Comparison of ENCODE assay signal across 11 cellular contexts in the genomic region with DNA sequence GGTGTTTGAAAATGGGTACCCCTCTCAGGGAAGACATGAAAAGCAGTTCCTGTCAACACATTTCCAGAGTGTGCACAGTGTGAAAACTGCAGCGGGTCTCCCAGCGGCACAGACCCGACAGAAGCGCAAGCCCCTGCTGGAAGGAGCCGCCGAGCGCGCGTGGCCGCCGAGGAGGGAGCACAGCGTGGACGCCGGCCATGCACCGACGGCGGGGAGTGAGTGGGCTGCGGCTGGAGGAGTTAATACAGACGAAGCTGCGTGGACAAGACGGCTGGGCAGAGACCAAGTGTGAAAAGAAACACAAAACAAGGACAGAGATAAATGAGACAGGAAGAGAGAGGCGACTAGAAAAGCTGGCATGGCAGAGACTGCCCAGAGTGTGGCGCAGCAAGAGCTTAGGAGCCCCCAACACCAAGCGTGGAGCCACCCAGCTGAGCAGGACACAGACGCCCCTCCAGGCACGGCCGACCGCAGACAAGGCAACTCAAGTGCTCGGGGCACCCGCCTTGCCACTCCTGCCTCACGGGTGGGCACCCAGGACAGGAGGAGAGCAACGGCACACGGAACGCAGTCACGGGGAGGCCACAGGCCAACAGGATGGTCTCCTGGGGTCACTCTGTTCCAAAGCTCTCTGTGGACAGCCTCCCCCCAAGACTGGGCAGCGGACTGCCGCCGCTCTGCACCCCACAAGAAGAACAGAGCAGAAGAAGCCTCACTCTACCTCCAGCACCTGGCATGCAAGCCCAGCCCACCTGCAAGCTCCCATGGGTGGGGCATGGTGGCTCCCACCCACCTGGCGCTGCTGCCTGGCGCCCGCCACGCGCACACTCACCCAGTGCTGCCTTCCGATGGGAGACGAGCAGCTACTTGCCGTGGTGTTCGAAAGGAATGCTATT. TPM values are rescaled to one million over a fixed set of nuclear protein-coding genes. Genes with fewer than 3 reads are reported as not detected.
A peak's percentile ranks its signal among the peaks of the same experiment; 100 is the strongest.
DNase-seq lines count a peak whose midpoint lies in the region; ATAC-seq, FAIRE-seq and TF ChIP-seq lines count a peak whose summit lies in the region.
"Had no signal": no experiment of that assay in that cellular context is flagged by ENCODE, and none has a peak within 500 bp of the region (broad histone marks: within the 10 kb centered on the region; RNA-seq: fewer than 3 reads in every experiment).

No MANE protein-coding gene starts in this region.

- H3K4me3 Mint-ChIP-seq in activated naive CD8-positive, alpha-beta T cell, result no peak overlapping the region
- H3K4me3 Mint-ChIP-seq in activated naive CD8-positive, alpha-beta T cell treated with anti-CD3 and anti-CD28 coated beads for 36 hours, result no peak overlapping the region
- no peak overlapping the region for H3K4me3 Mint-ChIP-seq in activated CD8-positive, alpha-beta T cell treated with anti-CD3 and anti-CD28 coated beads for 36 hours

- no peak for ATAC-seq in activated CD8-positive, alpha-beta T cell treated with anti-CD3 and anti-CD28 coated beads for 36 hours
- ATAC-seq in GM19467 (IDR thresholded peaks at IDR 0.05; ENCODE audit: unreplicated experiment), result no peak

- no peak for TF ChIP-seq EP300 in transverse colon (IDR thresholded peaks at IDR 0.05; ENCODE audit: low read depth)

- H3K79me2 ChIP-seq in keratinocyte (ENCODE audit: control insufficient read depth, insufficient read depth, low read length) (peaks cover 44% of the 10 kb centered on the region), Karpas-422 (ENCODE audit: low read length) (no peaks in the 10 kb centered on the region)

- peaks cover 6% of the 10 kb centered on the region for H3K9me1 ChIP-seq in keratinocyte (ENCODE audit: control insufficient read depth, extremely low read depth, insufficient read depth, low read length)

- H3K9me2 ChIP-seq in Karpas-422 (replicated peaks; ENCODE audit: insufficient read depth, low read length), result no peaks in the 10 kb centered on the region

- H3K9ac ChIP-seq in keratinocyte (ENCODE audit: control insufficient read depth, extremely low read depth, insufficient read depth, low read length), result peak overlapping the region; percentile 77
- no peak overlapping the region for H3K9ac ChIP-seq in Karpas-422 (ENCODE audit: low read length)

- H3K4me2 ChIP-seq in keratinocyte (ENCODE audit: control insufficient read depth, extremely low read depth, insufficient read depth, low read depth, low read length) (peak overlapping the region; percentile 50), Karpas-422 (ENCODE audit: low read depth, low read length, poor library complexity, severe bottlenecking) (no peak overlapping the region)

- H3K36me3 ChIP-seq in keratinocyte (ENCODE audit: control insufficient read depth in 2 of 2, extremely low read depth in 1 of 2, insufficient read depth in 2 of 2, low read length in 2 of 2) (peaks cover 48 to 72% of the 10 kb centered on the region in 2 experiments), transverse colon (peaks cover 0 to 45% (median 30%) of the 10 kb centered on the region in 4 donors), Karpas-422 (ENCODE audit: insufficient read depth, low read length) (peaks cover 15% of the 10 kb centered on the region; the same call in 1 of the 2 replicates)

- peak overlapping the region; percentile 28 for H3K27ac Mint-ChIP-seq in activated naive CD8-positive, alpha-beta T cell
- H3K27ac Mint-ChIP-seq in activated naive CD8-positive, alpha-beta T cell treated with anti-CD3 and anti-CD28 coated beads for 36 hours, result no peak overlapping the region
- peak overlapping the region; percentile 74 for H3K27ac Mint-ChIP-seq in activated CD8-positive, alpha-beta T cell treated with anti-CD3 and anti-CD28 coated beads for 36 hours

- no peak overlapping the region for H2AFZ ChIP-seq in keratinocyte (ENCODE audit: control insufficient read depth, low read length)
- H2AFZ ChIP-seq in Karpas-422 (ENCODE audit: low read length), result no peak overlapping the region

- H3K4me3 ChIP-seq in keratinocyte (ENCODE audit: control insufficient read depth in 2 of 3, extremely low read depth in 1 of 3, insufficient read depth in 2 of 3, low read depth in 1 of 3, low read length in 3 of 3) (peak overlapping the region in 1 of 3 experiments; percentile 41), transverse colon (no peak overlapping the region), Karpas-422 (ENCODE audit: low read length) (no peak overlapping the region)

- H3K9me3 Mint-ChIP-seq in activated naive CD8-positive, alpha-beta T cell (ENCODE audit: low read depth), result no peaks in the 10 kb centered on the region
- H3K9me3 Mint-ChIP-seq in activated naive CD8-positive, alpha-beta T cell treated with anti-CD3 and anti-CD28 coated beads for 36 hours, result no peaks in the 10 kb centered on the region
- no peaks in the 10 kb centered on the region for H3K9me3 Mint-ChIP-seq in activated CD8-positive, alpha-beta T cell treated with anti-CD3 and anti-CD28 coated beads for 36 hours

- H3K9me3 ChIP-seq in keratinocyte (ENCODE audit: control insufficient read depth, low read depth, low read length), result no peaks in the 10 kb centered on the region
- H3K9me3 ChIP-seq in transverse colon, result no peaks in the 10 kb centered on the region
- H3K9me3 ChIP-seq in Karpas-422 (ENCODE audit: low read length), result no peaks in the 10 kb centered on the region

- peaks cover 48% of the 10 kb centered on the region for H3K4me1 ChIP-seq in keratinocyte (ENCODE audit: control insufficient read depth, extremely low read depth, insufficient read depth, low read length)
- H3K4me1 ChIP-seq in transverse colon, result peaks cover 42 to 68% (median 50%) of the 10 kb centered on the region in 4 donors
- H3K4me1 ChIP-seq in Karpas-422 (ENCODE audit: low read length), result no peaks in the 10 kb centered on the region

- peak overlapping the region; percentile 92 for H3K27ac ChIP-seq in keratinocyte (ENCODE audit: control insufficient read depth, insufficient read depth, low read length)
- H3K27ac ChIP-seq in transverse colon, result peak overlapping the region in 3 of 4 donors; percentile 69 to 85 (median 79)
- no peak overlapping the region for H3K27ac ChIP-seq in Karpas-422 (ENCODE audit: low read length)
- H3K27ac ChIP-seq: WERI-Rb-1 had no signal

- no peak for TF ChIP-seq POLR2A in transverse colon (IDR thresholded peaks at IDR 0.05)

- in situ Hi-C loops in transverse colon (cut with MboI; ENCODE audit: low pct_ligation_motif_present in 1 of 4, low pct_unique_long_range_greater_than_20kb in 1 of 4, low sequenced_read_pairs in 3 of 4), result no loop called here

- no peaks in the 10 kb centered on the region for H3K27me3 ChIP-seq in keratinocyte (ENCODE audit: control insufficient read depth, extremely low read depth, insufficient read depth, low read length)
- no peaks in the 10 kb centered on the region for H3K27me3 ChIP-seq in transverse colon
- H3K27me3 ChIP-seq in Karpas-422 (ENCODE audit: low read length), result no peaks in the 10 kb centered on the region

- dilution Hi-C loops in keratinocyte (cut with MboI; ENCODE audit: extremely low pct_ligation_motif_present, low sequenced_read_pairs), result no loop called here

- TF ChIP-seq CTCF in activated CD8-positive, alpha-beta T cell treated with anti-CD3 and anti-CD28 coated beads for 36 hours (IDR thresholded peaks at IDR 0.05), result no peak
- TF ChIP-seq CTCF in keratinocyte (optimal IDR thresholded peaks at IDR 0.05 in 1 of 3, IDR thresholded peaks at IDR 0.05 in 1 of 3, conservative IDR thresholded peaks at IDR 0.05 in 1 of 3; ENCODE audit: extremely low read depth in 1 of 3, insufficient read depth in 2 of 3, low read length in 3 of 3) (no peak), transverse colon (IDR thresholded peaks at IDR 0.05) (no peak)

- DNase-seq in activated naive CD8-positive, alpha-beta T cell treated with anti-CD3 and anti-CD28 coated beads for 36 hours, result no peak
- DNase-seq in activated CD8-positive, alpha-beta T cell treated with anti-CD3 and anti-CD28 coated beads for 36 hours, result no peak
- DNase-seq in keratinocyte (ENCODE audit: low read depth, low spot score) (no peak), transverse colon (no peak), Karpas-422 (no peak), mucosa of gallbladder (ENCODE audit: low spot score) (no peak)
- DNase-seq: activated effector memory CD4-positive, alpha-beta T cell treated with Interleukin-2 at 50 U/mL for 16 hours; Kasumi-1; WERI-Rb-1 had no signal

- CTCF ChIA-PET in activated CD8-positive, alpha-beta T cell treated with anti-CD3 and anti-CD28 coated beads for 36 hours (lab: Charles Lee), result interaction anchor here (1.7 kb wide), 1 partner anchor 10 kb away, joined by 6 read pairs; no protein-coding TSS in a partner anchor

- peaks cover 3% of the 10 kb centered on the region for H3K36me3 Mint-ChIP-seq in activated naive CD8-positive, alpha-beta T cell
- peaks cover 19% of the 10 kb centered on the region for H3K36me3 Mint-ChIP-seq in activated naive CD8-positive, alpha-beta T cell treated with anti-CD3 and anti-CD28 coated beads for 36 hours
- H3K36me3 Mint-ChIP-seq in activated CD8-positive, alpha-beta T cell treated with anti-CD3 and anti-CD28 coated beads for 36 hours (ENCODE audit: low read depth), result peaks cover 56% of the 10 kb centered on the region

- POLR2A ChIA-PET in activated CD8-positive, alpha-beta T cell treated with anti-CD3 and anti-CD28 coated beads for 36 hours (lab: Charles Lee), result interaction anchor here (0.7 to 1.6 kb wide), 5 partner anchors 8 to 193 kb away, joined by 3 to 4 read pairs (median 3); no protein-coding TSS in a partner anchor

- no peaks in the 10 kb centered on the region for H3K27me3 Mint-ChIP-seq in activated naive CD8-positive, alpha-beta T cell
- no peaks in the 10 kb centered on the region for H3K27me3 Mint-ChIP-seq in activated naive CD8-positive, alpha-beta T cell treated with anti-CD3 and anti-CD28 coated beads for 36 hours
- no peaks in the 10 kb centered on the region for H3K27me3 Mint-ChIP-seq in activated CD8-positive, alpha-beta T cell treated with anti-CD3 and anti-CD28 coated beads for 36 hours

- H3K4me1 Mint-ChIP-seq in activated naive CD8-positive, alpha-beta T cell (ENCODE audit: low read depth), result peaks cover 33% of the 10 kb centered on the region
- peaks cover 32% of the 10 kb centered on the region for H3K4me1 Mint-ChIP-seq in activated naive CD8-positive, alpha-beta T cell treated with anti-CD3 and anti-CD28 coated beads for 36 hours
- peaks cover 36% of the 10 kb centered on the region for H3K4me1 Mint-ChIP-seq in activated CD8-positive, alpha-beta T cell treated with anti-CD3 and anti-CD28 coated beads for 36 hours (ENCODE audit: low read depth)

- 80 to 87% methylated on average over 1 to 46 of the region's 47 CpGs for WGBS in transverse colon (ENCODE audit: low coverage in 1 of 2), 2 donors

- intact Hi-C loops in activated CD8-positive, alpha-beta T cell treated with anti-CD3 and anti-CD28 coated beads for 36 hours (cut with micrococcal nuclease), result no loop called here
- intact Hi-C loops in transverse colon (cut with DNase I; ENCODE audit: low total_unique reads), result no loop called here

- FAIRE-seq in keratinocyte (lab: Jason Lieb, UNC), result peak; percentile 53

- H4K20me1 ChIP-seq in keratinocyte (ENCODE audit: control insufficient read depth, extremely low read depth, insufficient read depth, low read length), result peaks cover 30% of the 10 kb centered on the region
- H4K20me1 ChIP-seq in Karpas-422 (ENCODE audit: insufficient read depth, low read depth, low read length), result peaks cover 41% of the 10 kb centered on the region; the same call in 1 of the 2 replicates

RNA-seq across cellular contexts. Expression of gene SLC16A3, which starts 16.6 kb away (rescaled TPM):
- 10 to 100 TPM; 75.8 to 79.3 TPM for total RNA-seq in activated naive CD8-positive, alpha-beta T cell treated with anti-CD3 and anti-CD28 coated beads for 36 hours
- total RNA-seq in activated CD8-positive, alpha-beta T cell treated with anti-CD3 and anti-CD28 coated beads for 36 hours, result 100 to 1,000 TPM; 183 to 193 TPM
- polyA plus RNA-seq in keratinocyte, result 35.7 to 112 TPM (median 40.7 TPM) in 3 replicates
- 2.3 TPM for polyA plus RNA-seq in keratinocyte (2011; ENCODE audit: low read depth)
- polyA plus RNA-seq in keratinocyte (2011; cell fraction: cytosol; rRNA removed), result 10.9 and 32.0 TPM in 2 replicates
- polyA plus RNA-seq in keratinocyte (2011; cell fraction: nucleus; rRNA removed), result 83.4 and 104 TPM in 2 replicates
- 17.6 and 73.8 TPM in 2 replicates for polyA plus RNA-seq in keratinocyte (2012; ENCODE audit: low replicate concordance)
- 53.8 to 107 TPM (median 83.5 TPM) in 3 replicates for polyA minus RNA-seq in keratinocyte
- polyA minus RNA-seq in keratinocyte (2011; cell fraction: cytosol; rRNA and poly(A)+ RNA removed), result 181 TPM
- 161 and 170 TPM in 2 replicates for polyA minus RNA-seq in keratinocyte (2011; cell fraction: nucleus; rRNA and poly(A)+ RNA removed)
- total RNA-seq in transverse colon (100 to 1,000 TPM in 1 of 4 donors, 10 to 100 TPM in 3; 11.5 to 105 (median 48.9) TPM), mucosa of gallbladder (95.7 TPM)
- total RNA-seq in Karpas-422 (2014; rRNA removed; shearing (Covaris generic); ENCODE audit: low replicate concordance), result 0.67 and 6.0 TPM in 2 replicates

RNA-seq across cellular contexts. Expression of gene CSNK1D, which starts 28.1 kb away (rescaled TPM):
- total RNA-seq in activated naive CD8-positive, alpha-beta T cell treated with anti-CD3 and anti-CD28 coated beads for 36 hours, result 100 to 1,000 TPM; 110 to 115 TPM
- 10 to 100 TPM; 90.6 to 97.0 TPM for total RNA-seq in activated CD8-positive, alpha-beta T cell treated with anti-CD3 and anti-CD28 coated beads for 36 hours
- 61.8 to 173 TPM (median 86.0 TPM) in 3 replicates for polyA plus RNA-seq in keratinocyte
- polyA plus RNA-seq in keratinocyte (2011; ENCODE audit: low read depth), result 33.8 TPM
- 123 and 135 TPM in 2 replicates for polyA plus RNA-seq in keratinocyte (2011; cell fraction: cytosol; rRNA removed)
- 286 and 337 TPM in 2 replicates for polyA plus RNA-seq in keratinocyte (2011; cell fraction: nucleus; rRNA removed)
- 88.4 and 107 TPM in 2 replicates for polyA plus RNA-seq in keratinocyte (2012; ENCODE audit: low replicate concordance)
- 75.4 to 226 TPM (median 76.3 TPM) in 3 replicates for polyA minus RNA-seq in keratinocyte
- polyA minus RNA-seq in keratinocyte (2011; cell fraction: cytosol; rRNA and poly(A)+ RNA removed), result 74.2 TPM
- polyA minus RNA-seq in keratinocyte (2011; cell fraction: nucleus; rRNA and poly(A)+ RNA removed), result 57.8 and 84.6 TPM in 2 replicates
- 100 to 1,000 TPM in 2 of 4 donors, 10 to 100 TPM in 2; 86.0 to 230 (median 148) TPM for total RNA-seq in transverse colon
- 27.1 and 30.6 TPM in 2 replicates for total RNA-seq in Karpas-422 (2014; rRNA removed; shearing (Covaris generic); ENCODE audit: low replicate concordance)
- 161 TPM for total RNA-seq in mucosa of gallbladder

RNA-seq across cellular contexts. Expression of gene CCDC57, which starts 32.8 kb away (rescaled TPM):
- total RNA-seq in activated naive CD8-positive, alpha-beta T cell treated with anti-CD3 and anti-CD28 coated beads for 36 hours, result 10 to 100 TPM; 59.5 to 65.1 TPM
- total RNA-seq in activated CD8-positive, alpha-beta T cell treated with anti-CD3 and anti-CD28 coated beads for 36 hours, result 10 to 100 TPM; 56.6 to 64.2 TPM
- polyA plus RNA-seq in keratinocyte, result 14.0 to 24.8 TPM (median 19.2 TPM) in 3 replicates
- 7.6 TPM for polyA plus RNA-seq in keratinocyte (2011; ENCODE audit: low read depth)
- 3.2 and 6.1 TPM in 2 replicates for polyA plus RNA-seq in keratinocyte (2011; cell fraction: cytosol; rRNA removed)
- 85.5 and 116 TPM in 2 replicates for polyA plus RNA-seq in keratinocyte (2011; cell fraction: nucleus; rRNA removed)
- polyA plus RNA-seq in keratinocyte (2012; ENCODE audit: low replicate concordance), result 7.8 and 13.8 TPM in 2 replicates
- polyA minus RNA-seq in keratinocyte, result 13.4 to 15.4 TPM (median 13.8 TPM) in 3 replicates
- polyA minus RNA-seq in keratinocyte (2011; cell fraction: cytosol; rRNA and poly(A)+ RNA removed), result 11.7 TPM
- 23.3 and 29.9 TPM in 2 replicates for polyA minus RNA-seq in keratinocyte (2011; cell fraction: nucleus; rRNA and poly(A)+ RNA removed)
- total RNA-seq in transverse colon, result 10 to 100 TPM; 23.5 to 87.5 (median 48.3) TPM
- 31.3 and 37.4 TPM in 2 replicates for total RNA-seq in Karpas-422 (2014; rRNA removed; shearing (Covaris generic); ENCODE audit: low replicate concordance)
- 56.9 TPM for total RNA-seq in mucosa of gallbladder
